25 cellular contexts compared by ENCODE assay signal in the genomic region with DNA sequence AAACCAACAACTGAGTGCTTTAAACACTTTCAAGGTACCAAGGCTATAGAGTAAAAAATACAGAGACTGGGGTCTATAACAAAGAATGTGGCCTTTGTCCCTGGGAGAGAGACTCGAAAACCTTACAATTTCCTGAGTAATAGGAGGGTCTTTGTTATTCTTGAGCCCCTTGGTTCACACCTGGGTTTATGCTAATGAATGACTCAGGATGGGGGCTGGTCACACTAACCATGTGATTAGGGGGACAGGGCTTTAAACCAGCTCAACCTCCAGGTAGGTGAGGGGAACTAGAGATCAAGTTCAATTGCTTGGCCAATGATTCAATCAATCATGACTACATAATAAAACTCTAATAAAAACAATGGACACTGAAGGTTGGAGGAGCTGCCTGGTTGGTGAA. TPM values are rescaled to one million over a fixed set of nuclear protein-coding genes. Genes with fewer than 3 reads are reported as not detected.
DNase-seq lines count a peak whose midpoint lies in the region; ATAC-seq, FAIRE-seq and TF ChIP-seq lines count a peak whose summit lies in the region.
"Had no signal": no experiment of that assay in that cellular context is flagged by ENCODE, and none has a peak within 500 bp of the region (broad histone marks: within the 10 kb centered on the region; RNA-seq: fewer than 3 reads in every experiment).

No MANE protein-coding gene starts in this region.

- H3K4me1 ChIP-seq in GM23338 (ENCODE audit: insufficient read depth), result peaks cover 44% of the 10 kb centered on the region
- peaks cover 3% of the 10 kb centered on the region for H3K4me1 ChIP-seq in NT2/D1 (ENCODE audit: insufficient read depth, insufficient read length)

- no peaks in the 10 kb centered on the region for H3K9me3 ChIP-seq in NT2/D1 (ENCODE audit: insufficient read depth, low read length)
- H3K9me3 ChIP-seq: MG63 had no signal

- no peak for FAIRE-seq in GM12892 (lab: Jason Lieb, UNC)
- FAIRE-seq: GM18507 had no signal

- no peak for TF ChIP-seq POLR2A in GM12892 (IDR thresholded peaks at IDR 0.05; ENCODE audit: low read depth, low read length)

- no peak for TF ChIP-seq CTCF in GM23338 (conservative IDR thresholded peaks at IDR 0.05; ENCODE audit: low read depth in 2 of 2)

- H3K27me3 ChIP-seq in GM23338 (ENCODE audit: insufficient read depth) (no peaks in the 10 kb centered on the region), NT2/D1 (ENCODE audit: insufficient read depth, insufficient read length) (no peaks in the 10 kb centered on the region)
- H3K27me3 ChIP-seq: MG63 had no signal

- H3K4me1 Mint-ChIP-seq in GM23338, result peaks cover 52% of the 10 kb centered on the region

- ATAC-seq in GM23338 (peak; percentile 95), HG03097 (IDR thresholded peaks at IDR 0.05; ENCODE audit: low FRiP score, unreplicated experiment) (no peak)
- ATAC-seq: Panc1 had no signal

- H4K20me1 ChIP-seq in GM23338 (replicated peaks; ENCODE audit: insufficient read depth), result no peaks in the 10 kb centered on the region

- no peaks in the 10 kb centered on the region for H3K27me3 Mint-ChIP-seq in GM23338 (ENCODE audit: insufficient read depth, low read depth, poor library complexity)

- no peak overlapping the region for H2AFZ ChIP-seq in GM23338

- peak overlapping the region; percentile 58 for H3K4me2 ChIP-seq in GM23338

- H3K36me3 ChIP-seq in GM23338 (ENCODE audit: insufficient read depth), result no peaks in the 10 kb centered on the region
- no peaks in the 10 kb centered on the region for H3K36me3 ChIP-seq in NT2/D1 (ENCODE audit: insufficient read depth, insufficient read length, low read length)
- H3K36me3 ChIP-seq: MG63 had no signal

- no peaks in the 10 kb centered on the region; the same call in 2 of the 3 replicates for H3K9me3 Mint-ChIP-seq in GM23338

- peak overlapping the region; percentile 64 for H3K4me3 Mint-ChIP-seq in GM23338

- peak overlapping the region; percentile 95 for H3K27ac ChIP-seq in GM23338 (ENCODE audit: low read depth)
- H3K27ac ChIP-seq: RWPE1 had no signal

- no peaks in the 10 kb centered on the region for H3K9me2 ChIP-seq in GM23338 (ENCODE audit: insufficient read depth)

- peak overlapping the region; percentile 98 for H3K27ac Mint-ChIP-seq in GM23338

- H3K9ac ChIP-seq in NT2/D1 (ENCODE audit: insufficient read length, low read depth), result no peak overlapping the region

- H3K4me3 ChIP-seq in GM23338 (peak overlapping the region; percentile 22), NT2/D1 (ENCODE audit: insufficient read length, low read depth) (no peak overlapping the region)
- H3K4me3 ChIP-seq: MG63 had no signal

- no peaks in the 10 kb centered on the region; the same call in 1 of the 3 replicates for H3K36me3 Mint-ChIP-seq in GM23338 (ENCODE audit: low read depth)

- peaks cover 72% of the 10 kb centered on the region for H3K79me2 ChIP-seq in GM23338 (replicated peaks; ENCODE audit: insufficient read depth)

- peak; percentile 93 for DNase-seq in GM23338 (ENCODE audit: low spot score)
- DNase-seq in NT2/D1 (ENCODE audit: low read depth, low spot score), result peak; percentile 63
- DNase-seq in iPS DF 4.7 (ENCODE audit: extremely low read depth, low spot score), result peak; percentile 91
- peak; percentile 73 for DNase-seq in iPS-NIHi7 (ENCODE audit: extremely low spot score)
- no peak for DNase-seq in NCI-H1417 (lab: John Stamatoyannopoulos, UW)
- no peak for DNase-seq in GM12892 (ENCODE audit: insufficient read length)
- no peak for DNase-seq in D341Med (ENCODE audit: low spot score)
- DNase-seq: 8988T, ACHN, Calu3, DMS153, DND-41, GOT3, IMR-90, KG1, MG63, NCI-H1105 treated with DMSO at 0.1 percent for 48 hours, NCI-H2029, NCI-H446, NCI-H526, SHP77 treated with DMSO at 0.1 percent for 48 hours had no signal

- no peaks in the 10 kb centered on the region for H3F3A ChIP-seq in GM23338 (replicated peaks; ENCODE audit: low read depth)

TF ChIP-seq in GM23338, 12 proteins besides CTCF, POLR2A, EP300 and RAD21:
- TF ChIP-seq, protein P1, sequence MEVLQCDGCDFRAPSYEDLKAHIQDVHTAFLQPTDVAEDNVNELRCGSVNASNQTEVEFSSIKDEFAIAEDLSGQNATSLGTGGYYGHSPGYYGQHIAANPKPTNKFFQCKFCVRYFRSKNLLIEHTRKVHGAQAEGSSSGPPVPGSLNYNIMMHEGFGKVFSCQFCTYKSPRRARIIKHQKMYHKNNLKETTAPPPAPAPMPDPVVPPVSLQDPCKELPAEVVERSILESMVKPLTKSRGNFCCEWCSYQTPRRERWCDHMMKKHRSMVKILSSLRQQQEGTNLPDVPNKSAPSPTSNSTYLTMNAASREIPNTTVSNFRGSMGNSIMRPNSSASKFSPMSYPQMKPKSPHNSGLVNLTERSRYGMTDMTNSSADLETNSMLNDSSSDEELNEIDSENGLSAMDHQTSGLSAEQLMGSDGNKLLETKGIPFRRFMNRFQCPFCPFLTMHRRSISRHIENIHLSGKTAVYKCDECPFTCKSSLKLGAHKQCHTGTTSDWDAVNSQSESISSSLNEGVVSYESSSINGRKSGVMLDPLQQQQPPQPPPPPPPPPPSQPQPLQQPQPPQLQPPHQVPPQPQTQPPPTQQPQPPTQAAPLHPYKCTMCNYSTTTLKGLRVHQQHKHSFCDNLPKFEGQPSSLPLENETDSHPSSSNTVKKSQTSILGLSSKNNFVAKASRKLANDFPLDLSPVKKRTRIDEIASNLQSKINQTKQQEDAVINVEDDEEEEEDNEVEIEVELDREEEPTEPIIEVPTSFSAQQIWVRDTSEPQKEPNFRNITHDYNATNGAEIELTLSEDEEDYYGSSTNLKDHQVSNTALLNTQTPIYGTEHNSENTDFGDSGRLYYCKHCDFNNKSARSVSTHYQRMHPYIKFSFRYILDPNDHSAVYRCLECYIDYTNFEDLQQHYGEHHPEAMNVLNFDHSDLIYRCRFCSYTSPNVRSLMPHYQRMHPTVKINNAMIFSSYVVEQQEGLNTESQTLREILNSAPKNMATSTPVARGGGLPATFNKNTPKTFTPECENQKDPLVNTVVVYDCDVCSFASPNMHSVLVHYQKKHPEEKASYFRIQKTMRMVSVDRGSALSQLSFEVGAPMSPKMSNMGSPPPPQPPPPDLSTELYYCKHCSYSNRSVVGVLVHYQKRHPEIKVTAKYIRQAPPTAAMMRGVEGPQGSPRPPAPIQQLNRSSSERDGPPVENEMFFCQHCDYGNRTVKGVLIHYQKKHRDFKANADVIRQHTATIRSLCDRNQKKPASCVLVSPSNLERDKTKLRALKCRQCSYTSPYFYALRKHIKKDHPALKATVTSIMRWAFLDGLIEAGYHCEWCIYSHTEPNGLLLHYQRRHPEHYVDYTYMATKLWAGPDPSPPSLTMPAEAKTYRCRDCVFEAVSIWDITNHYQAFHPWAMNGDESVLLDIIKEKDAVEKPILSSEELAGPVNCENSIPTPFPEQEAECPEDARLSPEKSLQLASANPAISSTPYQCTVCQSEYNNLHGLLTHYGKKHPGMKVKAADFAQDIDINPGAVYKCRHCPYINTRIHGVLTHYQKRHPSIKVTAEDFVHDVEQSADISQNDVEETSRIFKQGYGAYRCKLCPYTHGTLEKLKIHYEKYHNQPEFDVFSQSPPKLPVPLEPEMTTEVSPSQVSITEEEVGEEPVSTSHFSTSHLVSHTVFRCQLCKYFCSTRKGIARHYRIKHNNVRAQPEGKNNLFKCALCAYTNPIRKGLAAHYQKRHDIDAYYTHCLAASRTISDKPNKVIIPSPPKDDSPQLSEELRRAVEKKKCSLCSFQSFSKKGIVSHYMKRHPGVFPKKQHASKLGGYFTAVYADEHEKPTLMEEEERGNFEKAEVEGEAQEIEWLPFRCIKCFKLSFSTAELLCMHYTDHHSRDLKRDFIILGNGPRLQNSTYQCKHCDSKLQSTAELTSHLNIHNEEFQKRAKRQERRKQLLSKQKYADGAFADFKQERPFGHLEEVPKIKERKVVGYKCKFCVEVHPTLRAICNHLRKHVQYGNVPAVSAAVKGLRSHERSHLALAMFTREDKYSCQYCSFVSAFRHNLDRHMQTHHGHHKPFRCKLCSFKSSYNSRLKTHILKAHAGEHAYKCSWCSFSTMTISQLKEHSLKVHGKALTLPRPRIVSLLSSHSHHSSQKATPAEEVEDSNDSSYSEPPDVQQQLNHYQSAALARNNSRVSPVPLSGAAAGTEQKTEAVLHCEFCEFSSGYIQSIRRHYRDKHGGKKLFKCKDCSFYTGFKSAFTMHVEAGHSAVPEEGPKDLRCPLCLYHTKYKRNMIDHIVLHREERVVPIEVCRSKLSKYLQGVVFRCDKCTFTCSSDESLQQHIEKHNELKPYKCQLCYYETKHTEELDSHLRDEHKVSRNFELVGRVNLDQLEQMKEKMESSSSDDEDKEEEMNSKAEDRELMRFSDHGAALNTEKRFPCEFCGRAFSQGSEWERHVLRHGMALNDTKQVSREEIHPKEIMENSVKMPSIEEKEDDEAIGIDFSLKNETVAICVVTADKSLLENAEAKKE (CRISPR knock-in tag; IDR thresholded peaks at IDR 0.05), result peak; percentile 68; the same call in 1 of the 2 replicates
- peak; percentile 88 for TF ChIP-seq NANOG (IDR thresholded peaks at IDR 0.05; ENCODE audit: borderline replicate concordance)
- TF ChIP-seq CREB1 (CRISPR knock-in tag; IDR thresholded peaks at IDR 0.05; ENCODE audit: low read depth), result no peak

RNA-seq across cellular contexts. Expression of a gene that starts 50.2 kb away (rescaled TPM):
- 92.0 and 97.1 TPM in 2 replicates for total RNA-seq in GM23338 (2014; rRNA removed; shearing (Covaris generic))
- 39.1 and 42.1 TPM in 2 replicates for polyA plus RNA-seq in GM23338 (2016; fragmentation: Nextera tagmentation; extraction: Ambion mirVana)
- 2.1 TPM for polyA plus RNA-seq in GM12892 (2012; ENCODE audit: missing spikeins)

Comparison
In these comparisons a context has a peak if more than half of its experiments do, and no peak if none do; other contexts are left out.
1. DNase-seq: peak in GM23338 (single experiment), NT2/D1 (single experiment), iPS DF 4.7 (single experiment) and iPS-NIHi7 (single experiment); none in NCI-H1417 (0 of 3), GM12892 (single experiment) and D341Med (single experiment).